ENCODE assay signal across 8 cellular contexts in the genomic region with DNA sequence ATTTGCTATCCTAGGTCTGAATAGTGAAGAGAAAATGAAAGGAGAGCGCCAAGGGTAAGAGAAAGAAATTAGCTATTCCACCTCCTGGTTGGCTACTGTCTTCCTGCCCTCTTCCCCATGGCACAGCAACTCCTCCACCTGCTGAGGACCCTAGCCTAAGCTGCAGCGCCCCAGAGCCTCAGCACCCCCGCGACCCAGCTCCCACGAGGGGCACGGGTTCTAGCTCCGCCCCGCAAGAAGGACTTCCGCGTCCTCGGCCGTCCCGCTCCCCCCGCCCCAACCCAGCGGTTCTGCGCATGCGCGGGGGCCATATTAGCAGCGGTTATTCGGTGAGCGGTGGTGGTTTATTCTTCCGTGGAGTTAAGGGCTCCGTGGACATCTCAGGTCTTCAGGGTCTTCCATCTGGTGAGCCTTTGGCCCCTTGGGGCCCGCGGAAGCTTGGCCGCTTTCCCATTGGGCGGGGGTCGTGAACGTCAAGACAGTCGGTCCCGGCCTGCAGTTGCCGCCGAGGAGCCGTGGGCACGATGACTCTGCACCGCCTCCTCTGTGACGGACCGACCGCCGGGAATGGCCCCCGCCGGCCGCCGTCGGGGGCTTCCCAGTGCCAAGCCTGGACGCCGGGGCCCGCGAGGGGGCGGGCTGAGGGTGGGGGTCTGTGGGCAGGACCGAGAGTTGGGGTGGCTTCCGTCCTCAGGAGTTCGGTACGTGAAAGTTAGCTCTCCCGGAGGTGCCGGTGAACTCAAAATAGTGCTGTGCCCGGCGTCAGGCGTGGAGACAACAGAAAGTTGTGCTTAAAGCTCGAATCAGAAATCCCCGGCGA. TPM values are rescaled to one million over a fixed set of nuclear protein-coding genes. Genes with fewer than 3 reads are reported as not detected.
DNase-seq lines count a peak whose midpoint lies in the region; ATAC-seq and TF ChIP-seq lines count a peak whose summit lies in the region.

A gene (plus strand): TSS at position 310 of the 820 bp plus-strand sequence. CDS start 1,484 bp downstream, outside the sequence.

- 0 out of 2 replicates have a peak, but pooled peaks have one; percentile 15 for TF ChIP-seq CTCF in AG04450 (IDR thresholded peaks at IDR 0.05; ENCODE audit: low read depth, low read length)

- H3K9me3 ChIP-seq in AG04450 (ENCODE audit: control insufficient read depth, insufficient read depth, low read length) = no peaks in the 10 kb centered on the region; the same call in 1 of the 2 replicates

- H3K4me3 ChIP-seq in AG04450 (ENCODE audit: low read depth, low read length) = peak within 1 kb of the TSS; percentile 90

- CTCF ChIA-PET in AG04450 (lab: Charles Lee) = interaction anchor here (0.5 to 1.2 kb wide), 6 partner anchors 10 to 241 kb away, joined by 3 to 7 read pairs (median 4); a partner anchor contains a TSS

- no peaks in the 10 kb centered on the region for H3K27me3 ChIP-seq in AG04450 (ENCODE audit: control insufficient read depth, insufficient read depth, low read length)

- peak within 1 kb of the TSS; percentile 89 for H3K27ac ChIP-seq in AG04450 (ENCODE audit: low read depth, low read length)
- H3K27ac ChIP-seq in caudate nucleus (ENCODE audit: low read depth, low read length) = peak within 1 kb of the TSS; percentile 93

- ATAC-seq in GM18873 (IDR thresholded peaks at IDR 0.05; ENCODE audit: low FRiP score, unreplicated experiment) (peak; percentile 61), HG03135 (IDR thresholded peaks at IDR 0.05; ENCODE audit: unreplicated experiment) (peak; percentile 79)

- DNase-seq in AG04450 (ENCODE audit: low read depth, low spot score) = peak; percentile 66
- peak; percentile 84 for DNase-seq in NCI-H226
- peak; percentile 89 to 92 (median 89) for DNase-seq in activated CD4-positive, CD25-positive, alpha-beta regulatory T cell (lab: John Stamatoyannopoulos, UW)
- DNase-seq in caudate nucleus (lab: John Stamatoyannopoulos, UW) = peak in 60 of 61 donors; percentile 44 to 98 (median 85)
- DNase-seq in islet precursor cell = peak; percentile 93
- DNase-seq in stimulated activated CD4-positive, alpha-beta T cell treated with anti-CD3 and anti-CD28 coated beads, Interleukin-12 subunit alpha, Interleukin-12 subunit beta, amount 100 ng/mL, for 48 hours (ENCODE audit: low read depth in 2 of 3, low spot score in 1 of 3) = peak; percentile 88 to 92 (median 90)

- POLR2A ChIA-PET in AG04450 (lab: Yijun Ruan, JAX) = interaction anchor here (0.6 to 1.7 kb wide), 10 partner anchors 9 to 533 kb away, joined by 3 to 13 read pairs (median 3); a partner anchor contains a TSS

RNA-seq across cellular contexts. Expression of the gene that starts here (rescaled TPM):
- polyA plus RNA-seq in AG04450 (2011; rRNA removed) = 270 and 395 TPM in 2 replicates
- polyA minus RNA-seq in AG04450 (2011; rRNA and poly(A)+ RNA removed) = 45.7 and 85.6 TPM in 2 replicates

Comparison
In these comparisons a context has a peak if more than half of its experiments do, and no peak if none do; other contexts are left out.
1. Peak in every context shown above with its lines: DNase-seq, ATAC-seq, H3K4me3 ChIP-seq and H3K27ac ChIP-seq.